8 cellular contexts compared by ENCODE assay signal in the genomic region with DNA sequence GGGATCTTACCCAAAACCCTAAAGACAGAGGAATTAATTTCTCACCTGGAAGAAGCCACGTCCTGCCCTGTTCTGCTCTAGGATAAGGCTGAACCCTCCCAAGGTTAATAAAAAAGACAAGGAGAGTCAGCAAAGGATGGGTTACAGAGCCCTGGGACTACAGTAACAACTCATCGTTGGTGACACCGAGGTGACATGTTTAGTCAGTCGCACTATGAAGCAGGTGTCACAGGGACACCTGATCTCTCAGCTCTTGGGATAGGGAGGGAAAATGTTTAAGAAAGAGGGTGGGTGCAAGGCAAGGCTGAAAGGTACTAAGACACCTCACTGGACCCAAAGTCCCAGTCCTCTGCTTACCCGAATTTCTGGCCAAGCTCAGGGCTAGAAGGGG. TPM values are rescaled to one million over a fixed set of nuclear protein-coding genes. Genes with fewer than 3 reads are reported as not detected.
DNase-seq lines count a peak whose midpoint lies in the region; ATAC-seq and TF ChIP-seq lines count a peak whose summit lies in the region.

No MANE protein-coding gene starts in this region.

- no peaks in the 10 kb centered on the region for H3K9me3 ChIP-seq in transverse colon

- 22 to 25% methylated on average over 1 to 5 of the region's 5 CpGs for WGBS in transverse colon (ENCODE audit: low coverage in 1 of 2), 2 donors

- no peak overlapping the region for H3K27ac Mint-ChIP-seq in activated CD4-positive, alpha-beta memory T cell treated with anti-CD3 and anti-CD28 coated beads for 36 hours
- no peak overlapping the region for H3K27ac Mint-ChIP-seq in activated CD4-positive, alpha-beta memory T cell treated with anti-CD3 and anti-CD28 coated beads, Interleukin-2, amount 10 ng/mL, durations not matched to agents 7 days and 5 days
- no peak overlapping the region for H3K27ac Mint-ChIP-seq in central memory CD8-positive, alpha-beta T cell (ENCODE audit: low read depth)
- H3K27ac Mint-ChIP-seq in memory B cell: no peak overlapping the region

- no peak for DNase-seq in activated CD4-positive, alpha-beta memory T cell treated with anti-CD3 and anti-CD28 coated beads for 36 hours
- no peak for DNase-seq in activated CD4-positive, alpha-beta memory T cell treated with anti-CD3 and anti-CD28 coated beads, Interleukin-2, amount 10 ng/mL, durations not matched to agents 7 days and 5 days
- no peak for DNase-seq in central memory CD8-positive, alpha-beta T cell (ENCODE audit: low spot score in 2 of 2)
- DNase-seq in memory B cell (ENCODE audit: low spot score in 2 of 2) (no peak), transverse colon (no peak), NCI-H146 treated with DMSO at 0.1 percent for 48 hours (lab: John Stamatoyannopoulos, UW; ENCODE audit: unreplicated experiment) (no peak), GM13977 (ENCODE audit: low spot score) (no peak), DMS 273 treated with DMSO at 0.1 percent for 48 hours (lab: John Stamatoyannopoulos, UW) (no peak)

- H3K4me1 ChIP-seq in transverse colon: peaks cover 2 to 36% (median 22%) of the 10 kb centered on the region in 4 donors

- H3K9me3 Mint-ChIP-seq in activated CD4-positive, alpha-beta memory T cell treated with anti-CD3 and anti-CD28 coated beads for 36 hours: no peaks in the 10 kb centered on the region
- H3K9me3 Mint-ChIP-seq in activated CD4-positive, alpha-beta memory T cell treated with anti-CD3 and anti-CD28 coated beads, Interleukin-2, amount 10 ng/mL, durations not matched to agents 7 days and 5 days: no peaks in the 10 kb centered on the region
- H3K9me3 Mint-ChIP-seq in central memory CD8-positive, alpha-beta T cell: no peaks in the 10 kb centered on the region
- no peaks in the 10 kb centered on the region for H3K9me3 Mint-ChIP-seq in memory B cell

- H3K4me3 ChIP-seq in transverse colon: peak overlapping the region; percentile 68 to 87 (median 74)

- H3K27me3 Mint-ChIP-seq in activated CD4-positive, alpha-beta memory T cell treated with anti-CD3 and anti-CD28 coated beads for 36 hours: peaks cover 40% of the 10 kb centered on the region
- H3K27me3 Mint-ChIP-seq in activated CD4-positive, alpha-beta memory T cell treated with anti-CD3 and anti-CD28 coated beads, Interleukin-2, amount 10 ng/mL, durations not matched to agents 7 days and 5 days: peaks cover 14% of the 10 kb centered on the region
- peaks cover 78% of the 10 kb centered on the region for H3K27me3 Mint-ChIP-seq in central memory CD8-positive, alpha-beta T cell
- peaks cover 12% of the 10 kb centered on the region for H3K27me3 Mint-ChIP-seq in memory B cell

- POLR2A ChIA-PET in activated CD4-positive, alpha-beta memory T cell treated with anti-CD3 and anti-CD28 coated beads for 36 hours (lab: Charles Lee): no interaction called here
- POLR2A ChIA-PET in activated CD4-positive, alpha-beta memory T cell treated with anti-CD3 and anti-CD28 coated beads, Interleukin-2, amount 10 ng/mL, durations not matched to agents 7 days and 5 days (lab: Charles Lee): no interaction called here

- CTCF ChIA-PET in activated CD4-positive, alpha-beta memory T cell treated with anti-CD3 and anti-CD28 coated beads for 36 hours (lab: Charles Lee): no interaction called here
- CTCF ChIA-PET in activated CD4-positive, alpha-beta memory T cell treated with anti-CD3 and anti-CD28 coated beads, Interleukin-2, amount 10 ng/mL, durations not matched to agents 7 days and 5 days (lab: Charles Lee): no interaction called here

- H3K36me3 Mint-ChIP-seq in activated CD4-positive, alpha-beta memory T cell treated with anti-CD3 and anti-CD28 coated beads for 36 hours: no peaks in the 10 kb centered on the region
- H3K36me3 Mint-ChIP-seq in activated CD4-positive, alpha-beta memory T cell treated with anti-CD3 and anti-CD28 coated beads, Interleukin-2, amount 10 ng/mL, durations not matched to agents 7 days and 5 days (ENCODE audit: low read depth): no peaks in the 10 kb centered on the region
- no peaks in the 10 kb centered on the region for H3K36me3 Mint-ChIP-seq in central memory CD8-positive, alpha-beta T cell (ENCODE audit: insufficient read depth)
- no peaks in the 10 kb centered on the region for H3K36me3 Mint-ChIP-seq in memory B cell

- peak overlapping the region; percentile 74 to 89 (median 82) for H3K27ac ChIP-seq in transverse colon

- no peak for TF ChIP-seq EP300 in transverse colon (IDR thresholded peaks at IDR 0.05; ENCODE audit: low read depth)

- no peak for TF ChIP-seq POLR2A in transverse colon (IDR thresholded peaks at IDR 0.05)

- H3K27me3 ChIP-seq in transverse colon: no peaks in the 10 kb centered on the region

- TF ChIP-seq CTCF in transverse colon (IDR thresholded peaks at IDR 0.05) (no peak), GM13977 (IDR thresholded peaks at IDR 0.05; ENCODE audit: extremely low read depth, insufficient read depth, missing control alignments) (no peak)

- intact Hi-C loops in activated CD4-positive, alpha-beta memory T cell treated with anti-CD3 and anti-CD28 coated beads for 36 hours (cut with micrococcal nuclease): no loop called here
- intact Hi-C loops in transverse colon (cut with DNase I; ENCODE audit: low total_unique reads): no loop called here

- peaks cover 2% of the 10 kb centered on the region for H3K4me1 Mint-ChIP-seq in activated CD4-positive, alpha-beta memory T cell treated with anti-CD3 and anti-CD28 coated beads for 36 hours (ENCODE audit: low read depth)
- H3K4me1 Mint-ChIP-seq in activated CD4-positive, alpha-beta memory T cell treated with anti-CD3 and anti-CD28 coated beads, Interleukin-2, amount 10 ng/mL, durations not matched to agents 7 days and 5 days: no peaks in the 10 kb centered on the region
- peaks cover 5% of the 10 kb centered on the region for H3K4me1 Mint-ChIP-seq in central memory CD8-positive, alpha-beta T cell
- H3K4me1 Mint-ChIP-seq in memory B cell: peaks cover 2% of the 10 kb centered on the region

- H3K36me3 ChIP-seq in transverse colon: no peaks in the 10 kb centered on the region

- in situ Hi-C loops in transverse colon (cut with MboI; ENCODE audit: low pct_ligation_motif_present in 1 of 4, low pct_unique_long_range_greater_than_20kb in 1 of 4, low sequenced_read_pairs in 3 of 4): no loop called here
- in situ Hi-C loops in GM13977 (cut with MboI; ENCODE audit: low pct_unique_long_range_greater_than_20kb, low sequenced_read_pairs, unreplicated experiment): no loop called here

- no peak for ATAC-seq in central memory CD8-positive, alpha-beta T cell (replicated peaks; ENCODE audit: extremely low read depth, poor library complexity, severe bottlenecking)
- no peak for ATAC-seq in memory B cell (ENCODE audit: low read depth)

- peak overlapping the region; percentile 33 for H3K4me3 Mint-ChIP-seq in activated CD4-positive, alpha-beta memory T cell treated with anti-CD3 and anti-CD28 coated beads for 36 hours
- H3K4me3 Mint-ChIP-seq in activated CD4-positive, alpha-beta memory T cell treated with anti-CD3 and anti-CD28 coated beads, Interleukin-2, amount 10 ng/mL, durations not matched to agents 7 days and 5 days: no peak overlapping the region
- peak overlapping the region; percentile 54 for H3K4me3 Mint-ChIP-seq in central memory CD8-positive, alpha-beta T cell
- H3K4me3 Mint-ChIP-seq in memory B cell: peak overlapping the region; percentile 77

RNA-seq across cellular contexts. Expression of a gene that starts 0.6 kb away (rescaled TPM):
- under 1 TPM; 0.51 to 0.76 TPM for total RNA-seq in activated CD4-positive, alpha-beta memory T cell treated with anti-CD3 and anti-CD28 coated beads for 36 hours
- not detected for total RNA-seq in activated CD4-positive, alpha-beta memory T cell treated with anti-CD3 and anti-CD28 coated beads, Interleukin-2, amount 10 ng/mL, durations not matched to agents 7 days and 5 days
- total RNA-seq in transverse colon: 10 to 100 TPM; 20.6 to 58.3 (median 42.3) TPM

Comparison
In these comparisons a context has a peak if more than half of its experiments do, and no peak if none do; other contexts are left out.
1. RNA of a gene that starts 0.6 kb away (total RNA-seq): 20.6 to 58.3 TPM in transverse colon; 0.51 to 0.76 TPM in activated CD4-positive, alpha-beta memory T cell treated with anti-CD3 and anti-CD28 coated beads for 36 hours and not detected in activated CD4-positive, alpha-beta memory T cell treated with anti-CD3 and anti-CD28 coated beads, Interleukin-2, amount 10 ng/mL, durations not matched to agents 7 days and 5 days; every median in the first group is over 10 times any median in the second.